In genomic region chr16:67077871-67078270, GRCh38 we compare ENCODE assay signal across 28 cellular contexts.
"Had no signal": no experiment of that assay in that cellular context is flagged by ENCODE, and none has a peak within 500 bp of the region (broad histone marks: within the 10 kb centered on the region; RNA-seq: fewer than 3 reads in every experiment).

No MANE protein-coding gene starts in this region.

- DNase-seq: activated CD4-positive, alpha-beta T cell treated with anti-CD3 and anti-CD28 coated beads for 48 hours; activated CD4-positive, alpha-beta T cell treated with anti-CD3 and anti-CD28 coated beads, Interleukin-2, amount 50 U/mL, for 48 hours; activated CD8-positive, alpha-beta memory T cell treated with anti-CD3 and anti-CD28 coated beads, Interleukin-2, amount 50 U/mL, for 48 hours; activated naive CD8-positive, alpha-beta T cell treated with anti-CD3 and anti-CD28 coated beads, Interleukin-2, amount 50 U/mL, for 24 hours; activated T-cell treated with anti-CD3 and anti-CD28 coated beads, Interleukin-2, amount 50 U/mL, for 4 hours; amygdala; central memory CD4-positive, alpha-beta T cell; islet precursor cell; left ventricle myocardium inferior; naive B cell; nephron progenitor cell; stimulated activated CD4-positive, alpha-beta T cell treated with anti-CD3 and anti-CD28 coated beads, Interleukin-4, amount 100 ng/mL, for 24 hours; uterus had no signal

- H3K27ac ChIP-seq: breast epithelium, gastroesophageal sphincter, hepatocyte, left ventricle myocardium inferior, neutrophil, skin epidermis, thoracic aorta, uterus, VCaP had no signal

- H3K4me1 Mint-ChIP-seq: activated naive CD4-positive, alpha-beta T cell treated with anti-CD3 and anti-CD28 coated beads, Interleukin-2, amount 50 U/mL, for 24 hours; activated naive CD8-positive, alpha-beta T cell treated with anti-CD3 and anti-CD28 coated beads, Interleukin-2, amount 50 U/mL, for 24 hours; nephron progenitor cell had no signal

- H3K9me3 ChIP-seq: breast epithelium, gastroesophageal sphincter, left ventricle myocardium inferior, neutrophil, thoracic aorta, uterus had no signal

- H3K27me3 Mint-ChIP-seq: activated naive CD4-positive, alpha-beta T cell treated with anti-CD3 and anti-CD28 coated beads, Interleukin-2, amount 50 U/mL, for 24 hours; activated naive CD8-positive, alpha-beta T cell treated with anti-CD3 and anti-CD28 coated beads, Interleukin-2, amount 50 U/mL, for 24 hours; naive B cell; progenitor cell of endocrine pancreas; stimulated activated naive CD8-positive, alpha-beta T cell treated with anti-CD3 and anti-CD28 coated beads, Interleukin-15, Interleukin-2, amounts not matched to agents 100 ng/mL and 50 ng/mL, for 24 hours; type B pancreatic cell had no signal

- H3K4me1 ChIP-seq: breast epithelium, gastroesophageal sphincter, left ventricle myocardium inferior, uterus had no signal

- H3K27ac Mint-ChIP-seq: activated naive CD4-positive, alpha-beta T cell treated with anti-CD3 and anti-CD28 coated beads, Interleukin-2, amount 50 U/mL, for 24 hours; activated naive CD8-positive, alpha-beta T cell treated with anti-CD3 and anti-CD28 coated beads, Interleukin-2, amount 50 U/mL, for 24 hours; activated T-helper 2 cell treated with anti-CD3 and anti-CD28 coated beads, Interferon-gamma antibody, Interleukin-2, Interleukin-4, amounts not matched to agents 10 μg/mL and 5 μg/mL and 100 μg/mL, durations not matched to agents 14 hours and 24 hours and 36 hours; nephron progenitor cell; progenitor cell of endocrine pancreas; stimulated activated effector memory CD8-positive, alpha-beta T cell treated with anti-CD3 and anti-CD28 coated beads, Interleukin-12 subunit alpha, Interleukin-12 subunit beta, amount 100 ng/mL, for 72 hours; stimulated activated naive CD8-positive, alpha-beta T cell treated with anti-CD3 and anti-CD28 coated beads, Interleukin-15, Interleukin-2, amounts not matched to agents 100 ng/mL and 50 ng/mL, for 24 hours; type B pancreatic cell had no signal

- ATAC-seq: activated CD4-positive, CD25-positive, alpha-beta regulatory T cell treated with anti-CD3 and anti-CD28 coated beads, Interleukin-2, amount 50 U/mL, for 24 hours; activated naive CD8-positive, alpha-beta T cell treated with anti-CD3 and anti-CD28 coated beads, Interleukin-2, amount 50 U/mL, for 24 hours; activated T-cell treated with anti-CD3 and anti-CD28 coated beads, Interleukin-2, amount 50 U/mL, for 4 hours; gastroesophageal sphincter; sciatic nerve; stimulated activated effector memory CD8-positive, alpha-beta T cell treated with anti-CD3 and anti-CD28 coated beads, Interleukin-12 subunit alpha, Interleukin-12 subunit beta, amount 100 ng/mL, for 72 hours had no signal

- H3K4me3 Mint-ChIP-seq: activated naive CD4-positive, alpha-beta T cell treated with anti-CD3 and anti-CD28 coated beads, Interleukin-2, amount 50 U/mL, for 24 hours; activated naive CD8-positive, alpha-beta T cell treated with anti-CD3 and anti-CD28 coated beads, Interleukin-2, amount 50 U/mL, for 24 hours; activated T-cell treated with anti-CD3 and anti-CD28 coated beads, Interleukin-2, amount 50 U/mL, for 4 hours; naive B cell; nephron progenitor cell; stimulated activated effector memory CD8-positive, alpha-beta T cell treated with anti-CD3 and anti-CD28 coated beads, Interleukin-12 subunit alpha, Interleukin-12 subunit beta, amount 100 ng/mL, for 72 hours; stimulated activated naive CD8-positive, alpha-beta T cell treated with anti-CD3 and anti-CD28 coated beads, Interleukin-15, Interleukin-2, amounts not matched to agents 100 ng/mL and 50 ng/mL, for 24 hours; type B pancreatic cell had no signal

- H3K4me3 ChIP-seq: breast epithelium, gastroesophageal sphincter, hepatocyte, left ventricle myocardium inferior, skin epidermis, thoracic aorta, uterus had no signal

- H3K27me3 ChIP-seq: breast epithelium, gastroesophageal sphincter, hepatocyte, neutrophil, uterus had no signal

- H3K36me3 ChIP-seq: breast epithelium, uterus had no signal
